Comparison of ENCODE assay signal across 4 cellular contexts in genomic region chr7:147015999-147016398, GRCh38.
"Had no signal": no experiment of that assay in that cellular context is flagged by ENCODE, and none has a peak within 500 bp of the region (broad histone marks: within the 10 kb centered on the region; RNA-seq: fewer than 3 reads in every experiment).

No MANE protein-coding gene starts in this region.

- DNase-seq: H9, HCEC 1CT, IMR-90 had no signal

- H3K4me2 ChIP-seq: GM23338 had no signal

- ATAC-seq: GM23338 had no signal

- H2AFZ ChIP-seq: GM23338 had no signal

- H3K4me3 ChIP-seq: GM23338 had no signal
